Comparison of ENCODE assay signal across 8 cellular contexts in the genomic region with DNA sequence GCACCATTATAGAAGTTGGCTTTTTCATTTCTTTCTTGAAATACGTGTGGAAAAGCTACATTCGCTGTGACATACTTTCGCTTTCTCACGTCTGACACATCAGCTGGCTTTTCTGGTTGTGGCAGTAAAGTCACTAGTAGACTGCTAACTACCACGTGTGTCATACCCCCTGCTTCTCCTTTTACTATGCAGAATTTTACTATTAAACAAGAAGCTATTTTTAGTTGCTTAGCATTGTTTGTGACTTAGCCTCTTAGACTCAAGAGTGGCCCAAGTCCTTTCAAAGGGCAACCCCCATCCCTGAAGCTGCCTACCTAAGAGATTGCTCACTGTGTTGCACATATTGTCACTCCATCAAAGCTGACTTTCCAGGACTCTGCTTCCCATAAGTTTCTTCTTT. TPM values are rescaled to one million over a fixed set of nuclear protein-coding genes. Genes with fewer than 3 reads are reported as not detected.
A peak's percentile ranks its signal among the peaks of the same experiment; 100 is the strongest.
DNase-seq lines count a peak whose midpoint lies in the region; ATAC-seq and TF ChIP-seq lines count a peak whose summit lies in the region.

No MANE protein-coding gene starts in this region.

- peaks cover 0 to 3% (median 0%) of the 10 kb centered on the region in 5 donors for H3K9me3 Mint-ChIP-seq in CD8-positive, alpha-beta memory T cell

- no peak overlapping the region for H2BK15ac ChIP-seq in mesenchymal stem cell (ENCODE audit: low read depth, poor library complexity, severe bottlenecking)

- H3K23ac ChIP-seq in mesenchymal stem cell (ENCODE audit: low read length in 2 of 2) = no peak overlapping the region

- H2BK12ac ChIP-seq in mesenchymal stem cell (ENCODE audit: low read length in 2 of 2) = no peak overlapping the region

- peak in 4 of 5 donors; percentile 6 to 70 (median 26) for DNase-seq in CD8-positive, alpha-beta memory T cell
- DNase-seq in activated T-cell treated with anti-CD3 and anti-CD28 coated beads, Interleukin-2, amount 50 U/mL, for 48 hours = peak; percentile 35 to 37
- peak; percentile 72 for DNase-seq in mesenchymal stem cell
- DNase-seq in DMS 273 treated with DMSO at 0.1 percent for 48 hours (lab: John Stamatoyannopoulos, UW) = no peak
- DNase-seq in COLO829 (ENCODE audit: low spot score) = no peak
- DNase-seq in GF-D8 (lab: John Stamatoyannopoulos, UW) = no peak

- peak overlapping the region; percentile 63 for H3K4me2 ChIP-seq in Loucy (ENCODE audit: low read depth, low read length, poor library complexity, severe bottlenecking)
- H3K4me2 ChIP-seq in mesenchymal stem cell (ENCODE audit: low read length, poor library complexity, severe bottlenecking) = peak overlapping the region; percentile 5

- H4K20me1 ChIP-seq in Loucy (ENCODE audit: insufficient read depth, low read length, poor library complexity, severe bottlenecking) = no peaks in the 10 kb centered on the region

- 44% methylated on average over 4 of the region's 5 CpGs for WGBS in mesenchymal stem cell

- H2BK5ac ChIP-seq in mesenchymal stem cell (ENCODE audit: low read depth, low read length, poor library complexity, severe bottlenecking) = no peak overlapping the region

- no peak for TF ChIP-seq CTCF in Loucy (conservative IDR thresholded peaks at IDR 0.05; ENCODE audit: low read length)

- peaks cover 0 to 1% (median 0%) of the 10 kb centered on the region in 3 donors for H3K36me3 Mint-ChIP-seq in CD8-positive, alpha-beta memory T cell

- H3K9ac ChIP-seq in Loucy (ENCODE audit: low read depth, low read length, poor library complexity, severe bottlenecking) (no peak overlapping the region), mesenchymal stem cell (ENCODE audit: low read length) (peak overlapping the region; percentile 52)

- no peaks in the 10 kb centered on the region for H3K79me1 ChIP-seq in mesenchymal stem cell (replicated peaks; ENCODE audit: low read length, poor library complexity, severe bottlenecking)

- H3K14ac ChIP-seq in mesenchymal stem cell (ENCODE audit: low read length in 2 of 2) = no peak overlapping the region

- no peak overlapping the region for H4K91ac ChIP-seq in mesenchymal stem cell (ENCODE audit: low read length)

- no peaks in the 10 kb centered on the region for H3F3A ChIP-seq in Loucy (ENCODE audit: low read depth)

- peak overlapping the region; percentile 73 for H2AFZ ChIP-seq in Loucy (ENCODE audit: low read length)
- H2AFZ ChIP-seq in mesenchymal stem cell (ENCODE audit: low read depth, low read length) = no peak overlapping the region

- H2BK120ac ChIP-seq in mesenchymal stem cell (ENCODE audit: low read depth, low read length) = no peak overlapping the region

- H4K8ac ChIP-seq in mesenchymal stem cell (ENCODE audit: low read length) = no peak overlapping the region

- peak; percentile 87 for ATAC-seq in GM21526 (IDR thresholded peaks at IDR 0.05; ENCODE audit: low FRiP score, unreplicated experiment)

- POLR2A ChIA-PET in CD8-positive, alpha-beta memory T cell (lab: Charles Lee) = interaction anchor here (0.7 to 1.6 kb wide), 2 partner anchors 84 to 119 kb away, joined by 3 to 4 read pairs; no protein-coding TSS in a partner anchor

- H3K79me2 ChIP-seq in Loucy (ENCODE audit: insufficient read depth, low read length) = no peaks in the 10 kb centered on the region

- H3K27me3 Mint-ChIP-seq in CD8-positive, alpha-beta memory T cell = no peaks in the 10 kb centered on the region

- H3K27ac Mint-ChIP-seq in CD8-positive, alpha-beta memory T cell = peak overlapping the region; percentile 75 to 95 (median 91)

- H2AK5ac ChIP-seq in mesenchymal stem cell (ENCODE audit: low read length, severe bottlenecking) = no peak overlapping the region

- H3K4me1 Mint-ChIP-seq in CD8-positive, alpha-beta memory T cell = peaks cover 47 to 61% (median 56%) of the 10 kb centered on the region in 3 donors

- H3K9me3 ChIP-seq in CD8-positive, alpha-beta memory T cell (ENCODE audit: low read length) = no peaks in the 10 kb centered on the region
- H3K9me3 ChIP-seq in Loucy (ENCODE audit: insufficient read depth, low read depth, low read length) (no peaks in the 10 kb centered on the region), mesenchymal stem cell (ENCODE audit: control insufficient read depth, low read length) (no peaks in the 10 kb centered on the region)

- CTCF ChIA-PET in CD8-positive, alpha-beta memory T cell (lab: Charles Lee) = interaction anchor here (1.0 to 1.3 kb wide), 3 partner anchors 23 to 147 kb away, joined by 3 to 6 read pairs (median 3); no protein-coding TSS in a partner anchor

- H3K4me3 ChIP-seq in CD8-positive, alpha-beta memory T cell (ENCODE audit: low read length) = peak overlapping the region; percentile 57
- H3K4me3 ChIP-seq in Loucy (ENCODE audit: low read length, poor library complexity, severe bottlenecking) = peak overlapping the region; percentile 61
- H3K4me3 ChIP-seq in mesenchymal stem cell (ENCODE audit: insufficient read depth in 1 of 2, low read depth in 1 of 2, low read length in 2 of 2) = peak overlapping the region in 1 of 2 experiments; percentile 55

- H3K4me1 ChIP-seq in CD8-positive, alpha-beta memory T cell (ENCODE audit: insufficient read depth, low read length) = peaks cover 36% of the 10 kb centered on the region
- H3K4me1 ChIP-seq in Loucy (ENCODE audit: insufficient read depth, low read length, poor library complexity, severe bottlenecking) (peaks cover 11% of the 10 kb centered on the region), mesenchymal stem cell (ENCODE audit: control insufficient read depth, insufficient read depth, low read depth, low read length) (no peaks in the 10 kb centered on the region)

- peak overlapping the region; percentile 6 for H3K27ac ChIP-seq in CD8-positive, alpha-beta memory T cell (ENCODE audit: low read depth, low read length)
- no peak overlapping the region for H3K27ac ChIP-seq in mesenchymal stem cell (ENCODE audit: low read length, poor library complexity, severe bottlenecking)

- no peaks in the 10 kb centered on the region for H3K9me2 ChIP-seq in Loucy (replicated peaks; ENCODE audit: low read depth, low read length)

- no peaks in the 10 kb centered on the region for H3K36me3 ChIP-seq in CD8-positive, alpha-beta memory T cell (ENCODE audit: insufficient read depth, low read length)
- H3K36me3 ChIP-seq in Loucy (ENCODE audit: insufficient read depth, low read length) (no peaks in the 10 kb centered on the region), mesenchymal stem cell (ENCODE audit: control insufficient read depth in 1 of 2, insufficient read depth in 2 of 2, low read depth in 1 of 2, low read length in 2 of 2) (no peaks in the 10 kb centered on the region)

- no peaks in the 10 kb centered on the region for H3K27me3 ChIP-seq in CD8-positive, alpha-beta memory T cell (ENCODE audit: insufficient read depth, low read length, poor library complexity, severe bottlenecking)
- H3K27me3 ChIP-seq in Loucy (ENCODE audit: insufficient read depth, low read length, poor library complexity, severe bottlenecking) (peaks cover 4% of the 10 kb centered on the region), mesenchymal stem cell (ENCODE audit: control insufficient read depth in 1 of 2, insufficient read depth in 1 of 2, low read length in 2 of 2) (no peaks in the 10 kb centered on the region)

- H3K4ac ChIP-seq in mesenchymal stem cell (ENCODE audit: low read depth in 1 of 2, low read length in 2 of 2) = no peak overlapping the region

- no peak overlapping the region for H3K18ac ChIP-seq in mesenchymal stem cell (ENCODE audit: low read depth in 1 of 2, low read length in 2 of 2)

- H3K4me3 Mint-ChIP-seq in CD8-positive, alpha-beta memory T cell = peak overlapping the region; percentile 72 to 95 (median 87)

RNA-seq across cellular contexts. Expression of gene IL2, which starts 2.1 kb away (rescaled TPM):
- total RNA-seq in CD8-positive, alpha-beta memory T cell = 100 to 1,000 TPM; 173 to 179 TPM
- polyA plus RNA-seq in CD8-positive, alpha-beta memory T cell = 0.46 TPM
- not detected for polyA plus RNA-seq in mesenchymal stem cell (2013, experiment 1 of 2)
- polyA plus RNA-seq in mesenchymal stem cell (2013, experiment 2 of 2) = not detected

Comparison
In these comparisons a context has a peak if more than half of its experiments do, and no peak if none do; other contexts are left out.
1. DNase-seq: peak in CD8-positive, alpha-beta memory T cell (4 of 5), activated T-cell treated with anti-CD3 and anti-CD28 coated beads, Interleukin-2, amount 50 U/mL, for 48 hours (2 of 2) and mesenchymal stem cell (single experiment); none in DMS 273 treated with DMSO at 0.1 percent for 48 hours (single experiment), COLO829 (single experiment) and GF-D8 (single experiment).